8 cellular contexts compared by ENCODE assay signal in the genomic region with DNA sequence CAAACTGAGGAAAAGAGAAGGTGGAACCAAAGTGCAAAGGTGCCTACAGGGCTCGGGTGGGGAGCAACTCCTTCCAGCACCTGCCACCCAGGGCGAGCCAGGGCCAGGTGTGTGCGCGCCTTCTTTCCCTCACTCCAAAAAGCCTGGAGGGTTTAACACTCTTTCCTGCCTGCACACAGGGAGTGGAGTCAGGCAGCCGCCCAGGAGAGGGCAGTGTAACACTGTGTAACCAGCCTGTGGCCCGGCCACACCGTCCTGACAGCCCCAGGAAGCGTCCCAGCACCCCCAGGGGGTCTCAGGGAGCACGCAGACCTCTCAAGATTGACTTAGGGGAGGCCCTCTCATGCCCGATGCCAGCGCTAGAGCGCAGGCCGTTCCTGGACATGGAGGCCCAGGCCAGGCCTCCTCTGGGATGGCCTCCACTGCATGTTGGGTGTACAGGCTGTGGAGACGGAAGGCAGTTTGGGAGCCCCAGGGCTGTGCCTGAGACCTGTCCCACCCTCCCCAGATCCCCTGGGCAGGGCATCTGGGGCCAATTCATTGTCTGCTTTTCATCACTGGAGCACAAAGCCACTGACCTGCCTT. TPM values are rescaled to one million over a fixed set of nuclear protein-coding genes. Genes with fewer than 3 reads are reported as not detected.
A peak's percentile ranks its signal among the peaks of the same experiment; 100 is the strongest.
DNase-seq lines count a peak whose midpoint lies in the region; ATAC-seq lines count a peak whose summit lies in the region.

No MANE protein-coding gene starts in this region.

- H3K36me3 Mint-ChIP-seq in activated T-cell treated with anti-CD3 and anti-CD28 coated beads, Interleukin-2, amount 50 U/mL, for 4 hours (ENCODE audit: insufficient read depth), result no peaks in the 10 kb centered on the region

- H3K9me3 Mint-ChIP-seq in activated T-cell treated with anti-CD3 and anti-CD28 coated beads, Interleukin-2, amount 50 U/mL, for 4 hours, result no peaks in the 10 kb centered on the region

- H3K27me3 Mint-ChIP-seq in activated T-cell treated with anti-CD3 and anti-CD28 coated beads, Interleukin-2, amount 50 U/mL, for 4 hours (ENCODE audit: low read depth), result no peaks in the 10 kb centered on the region

- H3K4me3 Mint-ChIP-seq in activated T-cell treated with anti-CD3 and anti-CD28 coated beads, Interleukin-2, amount 50 U/mL, for 4 hours, result no peak overlapping the region

- H3K4me1 Mint-ChIP-seq in activated T-cell treated with anti-CD3 and anti-CD28 coated beads, Interleukin-2, amount 50 U/mL, for 4 hours (ENCODE audit: low read depth), result no peaks in the 10 kb centered on the region

- DNase-seq in activated T-cell treated with anti-CD3 and anti-CD28 coated beads, Interleukin-2, amount 50 U/mL, for 4 hours, result no peak
- no peak for DNase-seq in activated T-cell treated with anti-CD3 and anti-CD28 coated beads for 4 hours
- DNase-seq in NCI-H2196 (lab: John Stamatoyannopoulos, UW; ENCODE audit: unreplicated experiment), result peak; percentile 86
- peak; percentile 26 for DNase-seq in activated naive CD4-positive, alpha-beta T cell treated with anti-CD3 and anti-CD28 coated beads, Interleukin-2, amount 50 U/mL, for 16 hours
- peak; percentile 68 for DNase-seq in hepatic stellate cell (ENCODE audit: low spot score)
- peak; percentile 9 to 19 for DNase-seq in stimulated activated CD8-positive, alpha-beta memory T cell treated with anti-CD3 and anti-CD28 coated beads, Interleukin-2, amount 100 ng/mL, for 48 hours (ENCODE audit: low read depth in 2 of 2)
- DNase-seq in GF-D8 (lab: John Stamatoyannopoulos, UW), result no peak

- ATAC-seq in activated T-cell treated with anti-CD3 and anti-CD28 coated beads, Interleukin-2, amount 50 U/mL, for 4 hours, result peak; percentile 53 to 55
- ATAC-seq in HG02870 (IDR thresholded peaks at IDR 0.05; ENCODE audit: unreplicated experiment), result peak; percentile 68

RNA-seq across cellular contexts. Expression of a gene that starts 13.4 kb away (rescaled TPM):
- 10 to 100 TPM; 46.4 to 58.1 (median 51.1) TPM for total RNA-seq in activated T-cell treated with anti-CD3 and anti-CD28 coated beads, Interleukin-2, amount 50 U/mL, for 4 hours

RNA-seq across cellular contexts. Expression of a gene that starts 42.9 kb away (rescaled TPM):
- total RNA-seq in activated T-cell treated with anti-CD3 and anti-CD28 coated beads, Interleukin-2, amount 50 U/mL, for 4 hours, result 10 to 100 TPM; 35.1 to 42.8 (median 36.1) TPM

Comparison
In these comparisons a context has a peak if more than half of its experiments do, and no peak if none do; other contexts are left out.
1. DNase-seq: peak in NCI-H2196 (single experiment), activated naive CD4-positive, alpha-beta T cell treated with anti-CD3 and anti-CD28 coated beads, Interleukin-2, amount 50 U/mL, for 16 hours (single experiment), hepatic stellate cell (single experiment) and stimulated activated CD8-positive, alpha-beta memory T cell treated with anti-CD3 and anti-CD28 coated beads, Interleukin-2, amount 100 ng/mL, for 48 hours (2 of 2); none in activated T-cell treated with anti-CD3 and anti-CD28 coated beads, Interleukin-2, amount 50 U/mL, for 4 hours (single experiment), activated T-cell treated with anti-CD3 and anti-CD28 coated beads for 4 hours (single experiment) and GF-D8 (single experiment).